ENCODE assay signal across 20 cellular contexts in the genomic region with DNA sequence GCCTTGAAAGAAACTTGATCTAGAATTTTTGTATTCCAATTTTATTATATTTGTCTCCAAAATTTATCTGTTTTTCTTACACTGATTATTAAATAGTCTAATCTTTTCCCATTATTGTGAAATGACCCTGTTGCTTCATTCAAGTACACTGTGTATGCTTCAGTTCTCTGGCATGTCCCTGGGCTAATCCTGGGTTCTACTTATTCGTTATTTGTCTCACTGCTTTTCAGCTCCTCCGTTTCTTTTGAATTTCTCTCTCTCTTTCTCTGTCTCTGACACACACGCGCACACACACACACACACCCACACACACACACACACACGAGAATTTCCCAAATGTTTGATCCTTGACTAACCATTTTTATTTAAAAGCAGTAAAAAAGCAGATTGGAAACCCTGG.
"Had no signal": no experiment of that assay in that cellular context is flagged by ENCODE, and none has a peak within 500 bp of the region (broad histone marks: within the 10 kb centered on the region; RNA-seq: fewer than 3 reads in every experiment).

No MANE protein-coding gene starts in this region.

- H3K9ac ChIP-seq: parathyroid adenoma had no signal

- H3K27ac ChIP-seq: body of pancreas, colonic mucosa, left lung, parathyroid adenoma, spleen, thoracic aorta, upper lobe of right lung, VCaP had no signal

- H2AFZ ChIP-seq: parathyroid adenoma had no signal

- ATAC-seq: activated naive CD4-positive, alpha-beta T cell treated with anti-CD3 and anti-CD28 coated beads, Interleukin-2, amount 50 U/mL, for 72 hours; body of pancreas; left lung; naive thymus-derived CD4-positive, alpha-beta T cell; stimulated activated memory B cell treated with anti-CD40 and anti-IgM and Interleukin-4, amounts not matched to agents 10 μg/mL and 1 μg/mL and 100 μg/mL, for 72 hours; upper lobe of right lung had no signal

- H3K4me3 ChIP-seq: body of pancreas, colonic mucosa, left lung, sigmoid colon, spleen, thoracic aorta, upper lobe of right lung had no signal

- H3K36me3 ChIP-seq: colonic mucosa, left lung, sigmoid colon, spleen, thoracic aorta, upper lobe of right lung had no signal

- H3K4me1 ChIP-seq: body of pancreas, colonic mucosa, left lung, parathyroid adenoma, sigmoid colon, spleen, upper lobe of right lung had no signal

- DNase-seq: activated CD4-positive, CD25-positive, alpha-beta regulatory T cell treated with anti-CD3 and anti-CD28 coated beads, Interleukin-2, amount 50 U/mL, for 72 hours; activated gamma-delta T cell treated with Interleukin-2 at 50 U/mL for 16 hours; amygdala; colonic mucosa; hippocampal formation; left lung; mesendoderm; naive thymus-derived CD4-positive, alpha-beta T cell; sigmoid colon; spleen; stimulated activated CD4-positive, alpha-beta T cell treated with anti-CD3 and anti-CD28 coated beads, Interleukin-4, amount 100 ng/mL, for 4 hours; SW 1271; T-helper 2 cell; upper lobe of right lung had no signal

- H3K27me3 ChIP-seq: body of pancreas, colonic mucosa, left lung, sigmoid colon, spleen, upper lobe of right lung had no signal

- H3K9me3 ChIP-seq: body of pancreas, colonic mucosa, sigmoid colon, thoracic aorta, upper lobe of right lung had no signal
